ENCODE assay signal across 17 cellular contexts in genomic region chr14:91380116-91380515, GRCh38. TPM values are rescaled to one million over a fixed set of nuclear protein-coding genes. Genes with fewer than 3 reads are reported as not detected.
DNase-seq lines count a peak whose midpoint lies in the region; ATAC-seq and TF ChIP-seq lines count a peak whose summit lies in the region.
"Had no signal": no experiment of that assay in that cellular context is flagged by ENCODE, and none has a peak within 500 bp of the region (broad histone marks: within the 10 kb centered on the region; RNA-seq: fewer than 3 reads in every experiment).

No MANE protein-coding gene starts in this region.

- peak overlapping the region; percentile 4; the same call in 1 of the 2 replicates for H3K9ac ChIP-seq in OCI-LY3 (ENCODE audit: low read length)

- peaks cover 98% of the 10 kb centered on the region for H3K4me1 ChIP-seq in OCI-LY3 (ENCODE audit: low read length)
- H3K4me1 ChIP-seq in neutrophil (ENCODE audit: control insufficient read depth in 1 of 2, insufficient read depth in 1 of 2, low read depth in 1 of 2, low read length in 1 of 2), result peaks cover 59 to 68% of the 10 kb centered on the region in 2 experiments

- H2AFZ ChIP-seq in OCI-LY3 (ENCODE audit: low read depth, low read length), result no peak overlapping the region

- no peak overlapping the region for H3K27ac ChIP-seq in OCI-LY3 (ENCODE audit: low read length)
- peak overlapping the region; percentile 84 for H3K27ac ChIP-seq in neutrophil
- H3K27ac ChIP-seq: 22Rv1, coronary artery, epithelial cell of prostate, gastrocnemius medialis, psoas muscle had no signal

- DNase-seq in activated CD4-positive, alpha-beta T cell treated with anti-CD3 and anti-CD28 coated beads for 36 hours, result no peak
- DNase-seq in activated CD4-positive, alpha-beta T cell treated with anti-CD3 and anti-CD28 coated beads, Interleukin-2, amount 50 U/mL, for 4 hours, result no peak
- no peak for DNase-seq in OCI-M1 (lab: John Stamatoyannopoulos, UW)
- DNase-seq: activated naive CD4-positive, alpha-beta T cell; gastrocnemius medialis; stimulated activated naive CD8-positive, alpha-beta T cell treated with anti-CD3 and anti-CD28 coated beads, Interleukin-15, Interleukin-2, amounts not matched to agents 100 U/mL and 50 U/mL, for 24 hours; SW 1271 had no signal

- peak overlapping the region; percentile 87 for H3K4me2 ChIP-seq in OCI-LY3 (ENCODE audit: low read length)

- CTCF ChIA-PET in activated CD4-positive, alpha-beta T cell treated with anti-CD3 and anti-CD28 coated beads for 36 hours (lab: Charles Lee), result no interaction called here

- no peaks in the 10 kb centered on the region for H3K27me3 ChIP-seq in OCI-LY3 (ENCODE audit: low read depth, low read length)
- no peaks in the 10 kb centered on the region for H3K27me3 ChIP-seq in neutrophil
- H3K27me3 ChIP-seq: gastrocnemius medialis had no signal

- intact Hi-C loops in activated CD4-positive, alpha-beta T cell treated with anti-CD3 and anti-CD28 coated beads for 36 hours (cut with DNase I, micrococcal nuclease), result no loop called here

- POLR2A ChIA-PET in activated CD4-positive, alpha-beta T cell treated with anti-CD3 and anti-CD28 coated beads for 36 hours (lab: Charles Lee), result no interaction called here

- H3K36me3 Mint-ChIP-seq in activated CD4-positive, alpha-beta T cell treated with anti-CD3 and anti-CD28 coated beads for 36 hours (ENCODE audit: low read depth), result peaks cover 23% of the 10 kb centered on the region
- no peaks in the 10 kb centered on the region for H3K36me3 Mint-ChIP-seq in brain

- H3K36me3 ChIP-seq in OCI-LY3 (replicated peaks; ENCODE audit: low read depth, low read length) (peaks cover 13% of the 10 kb centered on the region), neutrophil (no peaks in the 10 kb centered on the region)
- H3K36me3 ChIP-seq: gastrocnemius medialis had no signal

- peaks cover 100% of the 10 kb centered on the region for H3K79me2 ChIP-seq in OCI-LY3 (ENCODE audit: low read length)

- H3K9me3 Mint-ChIP-seq in activated CD4-positive, alpha-beta T cell treated with anti-CD3 and anti-CD28 coated beads for 36 hours (ENCODE audit: low read depth), result no peaks in the 10 kb centered on the region
- no peaks in the 10 kb centered on the region for H3K9me3 Mint-ChIP-seq in brain

- H4K20me1 ChIP-seq in OCI-LY3 (ENCODE audit: insufficient read depth, low read length), result peaks cover 81% of the 10 kb centered on the region

- H3K27me3 Mint-ChIP-seq in activated CD4-positive, alpha-beta T cell treated with anti-CD3 and anti-CD28 coated beads for 36 hours, result no peaks in the 10 kb centered on the region
- no peaks in the 10 kb centered on the region for H3K27me3 Mint-ChIP-seq in brain

- peaks cover 98% of the 10 kb centered on the region for H3K4me1 Mint-ChIP-seq in activated CD4-positive, alpha-beta T cell treated with anti-CD3 and anti-CD28 coated beads for 36 hours
- H3K4me1 Mint-ChIP-seq in brain, result peaks cover 88% of the 10 kb centered on the region

- TF ChIP-seq CTCF in OCI-LY3 (IDR thresholded peaks at IDR 0.05; ENCODE audit: low read depth, low read length) (peak; percentile 16; the same call in 1 of the 2 replicates), brain (conservative IDR thresholded peaks at IDR 0.05) (no peak), neutrophil (IDR thresholded peaks at IDR 0.05) (no peak)

- H3K4me3 ChIP-seq in OCI-LY3 (ENCODE audit: low read length) (no peak overlapping the region), neutrophil (ENCODE audit: low read depth in 1 of 2, low read length in 1 of 2) (no peak overlapping the region)
- H3K4me3 ChIP-seq: coronary artery, gastrocnemius medialis, psoas muscle had no signal

- H3K9me3 ChIP-seq in OCI-LY3 (ENCODE audit: insufficient read depth, low read length) (no peaks in the 10 kb centered on the region), neutrophil (no peaks in the 10 kb centered on the region)
- H3K9me3 ChIP-seq: gastrocnemius medialis, psoas muscle had no signal

- no peak for ATAC-seq in activated CD4-positive, alpha-beta T cell treated with anti-CD3 and anti-CD28 coated beads for 36 hours
- ATAC-seq in HG02642 (IDR thresholded peaks at IDR 0.05; ENCODE audit: poor library complexity, unreplicated experiment) (no peak), HG03520 (IDR thresholded peaks at IDR 0.05; ENCODE audit: unreplicated experiment) (no peak)
- ATAC-seq: gastrocnemius medialis; HCT116; psoas muscle; stimulated activated naive CD8-positive, alpha-beta T cell treated with anti-CD3 and anti-CD28 coated beads, Interleukin-15, Interleukin-2, amounts not matched to agents 100 U/mL and 50 U/mL, for 24 hours had no signal

- no peak overlapping the region for H3K4me3 Mint-ChIP-seq in activated CD4-positive, alpha-beta T cell treated with anti-CD3 and anti-CD28 coated beads for 36 hours
- peak overlapping the region in 3 of 5 experiments; percentile 38 to 76 (median 67) for H3K4me3 Mint-ChIP-seq in brain

- peak overlapping the region; percentile 64 for H3K27ac Mint-ChIP-seq in activated CD4-positive, alpha-beta T cell treated with anti-CD3 and anti-CD28 coated beads for 36 hours
- peak overlapping the region; percentile 39 to 96 (median 93) for H3K27ac Mint-ChIP-seq in brain

RNA-seq across cellular contexts. Expression of gene CCDC88C, which starts 37.5 kb away (rescaled TPM):
- total RNA-seq in activated CD4-positive, alpha-beta T cell treated with anti-CD3 and anti-CD28 coated beads for 36 hours, result 10 to 100 TPM; 73.7 to 82.8 TPM
- 40.2 TPM for polyA plus RNA-seq in brain (ENCODE audit: insufficient read depth, low read depth, low replicate concordance)
